ENCODE assay signal across 1 cellular context in the genomic region with DNA sequence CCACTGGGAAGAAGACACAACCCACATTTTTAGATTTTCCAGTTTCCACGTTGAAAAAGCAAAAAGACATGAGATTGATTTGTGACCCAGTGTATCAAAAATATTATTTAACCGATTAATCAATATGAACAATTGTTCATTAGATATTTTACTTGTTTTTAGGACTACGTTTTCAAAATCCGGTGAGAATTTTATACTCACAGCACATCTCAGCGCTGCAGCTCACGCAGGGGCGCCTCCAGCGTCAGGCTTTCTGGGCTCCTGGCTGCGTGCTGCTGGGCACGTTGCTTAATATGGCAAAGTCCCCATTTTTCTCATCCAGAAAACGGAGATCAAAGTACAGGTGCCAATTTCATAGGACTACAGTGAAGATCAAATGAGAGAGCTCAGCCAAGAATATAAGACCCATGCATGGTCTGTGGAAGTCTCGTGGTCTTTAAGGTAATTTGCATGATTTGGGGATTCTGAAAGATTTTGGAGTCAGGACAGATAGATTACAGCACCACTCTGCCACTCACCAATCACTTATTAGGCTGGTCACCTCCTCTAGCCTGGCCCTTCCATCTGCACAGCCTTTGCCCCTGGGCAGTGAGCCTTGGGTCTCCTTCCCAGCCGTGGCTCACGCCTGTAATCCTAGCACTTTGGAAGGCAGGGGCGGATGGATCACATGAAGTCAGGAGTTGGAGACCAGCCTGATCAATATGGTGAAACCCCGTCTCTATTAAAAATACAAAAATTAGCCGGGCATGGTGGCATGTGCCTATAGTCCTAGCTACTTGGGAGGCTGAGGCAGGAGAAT.
TF ChIP-seq lines count a peak whose summit lies in the region.

No MANE protein-coding gene starts in this region.

TF ChIP-seq in HepG2, 621 proteins besides CTCF, POLR2A, EP300 and RAD21 (continued from another document and continues in another):
- TF ChIP-seq, protein P1, sequence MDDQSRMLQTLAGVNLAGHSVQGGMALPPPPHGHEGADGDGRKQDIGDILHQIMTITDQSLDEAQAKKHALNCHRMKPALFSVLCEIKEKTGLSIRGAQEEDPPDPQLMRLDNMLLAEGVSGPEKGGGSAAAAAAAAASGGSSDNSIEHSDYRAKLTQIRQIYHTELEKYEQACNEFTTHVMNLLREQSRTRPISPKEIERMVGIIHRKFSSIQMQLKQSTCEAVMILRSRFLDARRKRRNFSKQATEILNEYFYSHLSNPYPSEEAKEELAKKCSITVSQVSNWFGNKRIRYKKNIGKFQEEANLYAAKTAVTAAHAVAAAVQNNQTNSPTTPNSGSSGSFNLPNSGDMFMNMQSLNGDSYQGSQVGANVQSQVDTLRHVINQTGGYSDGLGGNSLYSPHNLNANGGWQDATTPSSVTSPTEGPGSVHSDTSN (CRISPR knock-in tag; IDR thresholded peaks at IDR 0.05; ENCODE audit: borderline replicate concordance): no peak
- TF ChIP-seq, protein P2, sequence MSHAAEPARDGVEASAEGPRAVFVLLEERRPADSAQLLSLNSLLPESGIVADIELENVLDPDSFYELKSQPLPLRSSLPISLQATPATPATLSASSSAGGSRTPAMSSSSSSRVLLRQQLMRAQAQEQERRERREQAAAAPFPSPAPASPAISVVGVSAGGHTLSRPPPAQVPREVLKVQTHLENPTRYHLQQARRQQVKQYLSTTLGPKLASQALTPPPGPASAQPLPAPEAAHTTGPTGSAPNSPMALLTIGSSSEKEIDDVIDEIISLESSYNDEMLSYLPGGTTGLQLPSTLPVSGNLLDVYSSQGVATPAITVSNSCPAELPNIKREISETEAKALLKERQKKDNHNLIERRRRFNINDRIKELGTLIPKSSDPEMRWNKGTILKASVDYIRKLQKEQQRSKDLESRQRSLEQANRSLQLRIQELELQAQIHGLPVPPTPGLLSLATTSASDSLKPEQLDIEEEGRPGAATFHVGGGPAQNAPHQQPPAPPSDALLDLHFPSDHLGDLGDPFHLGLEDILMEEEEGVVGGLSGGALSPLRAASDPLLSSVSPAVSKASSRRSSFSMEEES (CRISPR knock-in tag; IDR thresholded peaks at IDR 0.05): no peak
- 0 out of 2 replicates have a peak, but pooled peaks have one; percentile 44 for TF ChIP-seq ARNT2 (CRISPR knock-in tag; IDR thresholded peaks at IDR 0.05; ENCODE audit: low read depth)
- TF ChIP-seq, protein P3, sequence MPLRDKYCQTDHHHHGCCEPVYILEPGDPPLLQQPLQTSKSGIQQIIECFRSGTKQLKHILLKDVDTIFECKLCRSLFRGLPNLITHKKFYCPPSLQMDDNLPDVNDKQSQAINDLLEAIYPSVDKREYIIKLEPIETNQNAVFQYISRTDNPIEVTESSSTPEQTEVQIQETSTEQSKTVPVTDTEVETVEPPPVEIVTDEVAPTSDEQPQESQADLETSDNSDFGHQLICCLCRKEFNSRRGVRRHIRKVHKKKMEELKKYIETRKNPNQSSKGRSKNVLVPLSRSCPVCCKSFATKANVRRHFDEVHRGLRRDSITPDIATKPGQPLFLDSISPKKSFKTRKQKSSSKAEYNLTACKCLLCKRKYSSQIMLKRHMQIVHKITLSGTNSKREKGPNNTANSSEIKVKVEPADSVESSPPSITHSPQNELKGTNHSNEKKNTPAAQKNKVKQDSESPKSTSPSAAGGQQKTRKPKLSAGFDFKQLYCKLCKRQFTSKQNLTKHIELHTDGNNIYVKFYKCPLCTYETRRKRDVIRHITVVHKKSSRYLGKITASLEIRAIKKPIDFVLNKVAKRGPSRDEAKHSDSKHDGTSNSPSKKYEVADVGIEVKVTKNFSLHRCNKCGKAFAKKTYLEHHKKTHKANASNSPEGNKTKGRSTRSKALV (CRISPR knock-in tag; IDR thresholded peaks at IDR 0.05): no peak
- 0 out of 3 replicates have a peak, but pooled peaks have one; percentile 19 for TF ChIP-seq MXI1 (IDR thresholded peaks at IDR 0.05; ENCODE audit: borderline replicate concordance, low read depth, low read length)
- no peak for TF ChIP-seq ZNF20 (CRISPR knock-in tag; IDR thresholded peaks at IDR 0.05)
- no peak for TF ChIP-seq ZNF10 (CRISPR knock-in tag; IDR thresholded peaks at IDR 0.05; ENCODE audit: borderline replicate concordance, low read depth)
- TF ChIP-seq SYNCRIP (IDR thresholded peaks at IDR 0.05; ENCODE audit: insufficient read depth, low read depth, low read length): no peak
- no peak for TF ChIP-seq SNAI1 (CRISPR knock-in tag; IDR thresholded peaks at IDR 0.05; ENCODE audit: borderline replicate concordance)
- TF ChIP-seq ZSCAN9 (CRISPR knock-in tag; IDR thresholded peaks at IDR 0.05; ENCODE audit: borderline replicate concordance): no peak
- TF ChIP-seq ESRRA (CRISPR knock-in tag; IDR thresholded peaks at IDR 0.05; ENCODE audit: low read depth): no peak
- TF ChIP-seq ZFP82 (CRISPR knock-in tag; IDR thresholded peaks at IDR 0.05; ENCODE audit: borderline replicate concordance): peak; percentile 47; the same call in 1 of the 2 replicates
- peak; percentile 67 for TF ChIP-seq ZNF292 (CRISPR knock-in tag; IDR thresholded peaks at IDR 0.05; ENCODE audit: borderline replicate concordance, low read depth)
- TF ChIP-seq, protein P4, sequence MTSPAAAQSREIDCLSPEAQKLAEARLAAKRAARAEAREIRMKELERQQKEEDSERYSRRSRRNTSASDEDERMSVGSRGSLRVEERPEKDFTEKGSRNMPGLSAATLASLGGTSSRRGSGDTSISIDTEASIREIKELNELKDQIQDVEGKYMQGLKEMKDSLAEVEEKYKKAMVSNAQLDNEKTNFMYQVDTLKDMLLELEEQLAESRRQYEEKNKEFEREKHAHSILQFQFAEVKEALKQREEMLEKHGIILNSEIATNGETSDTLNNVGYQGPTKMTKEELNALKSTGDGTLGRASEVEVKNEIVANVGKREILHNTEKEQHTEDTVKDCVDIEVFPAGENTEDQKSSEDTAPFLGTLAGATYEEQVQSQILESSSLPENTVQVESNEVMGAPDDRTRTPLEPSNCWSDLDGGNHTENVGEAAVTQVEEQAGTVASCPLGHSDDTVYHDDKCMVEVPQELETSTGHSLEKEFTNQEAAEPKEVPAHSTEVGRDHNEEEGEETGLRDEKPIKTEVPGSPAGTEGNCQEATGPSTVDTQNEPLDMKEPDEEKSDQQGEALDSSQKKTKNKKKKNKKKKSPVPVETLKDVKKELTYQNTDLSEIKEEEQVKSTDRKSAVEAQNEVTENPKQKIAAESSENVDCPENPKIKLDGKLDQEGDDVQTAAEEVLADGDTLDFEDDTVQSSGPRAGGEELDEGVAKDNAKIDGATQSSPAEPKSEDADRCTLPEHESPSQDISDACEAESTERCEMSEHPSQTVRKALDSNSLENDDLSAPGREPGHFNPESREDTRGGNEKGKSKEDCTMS (CRISPR knock-in tag; conservative IDR thresholded peaks at IDR 0.05): no peak
- peak; percentile 51; the same call in 1 of the 2 replicates for TF ChIP-seq CEBPB (IDR thresholded peaks at IDR 0.05; ENCODE audit: borderline replicate concordance, low read depth, low read length)
- no peak for TF ChIP-seq HMG20A (CRISPR knock-in tag; IDR thresholded peaks at IDR 0.05; ENCODE audit: borderline replicate concordance)
- no peak for TF ChIP-seq ZNF747 (CRISPR knock-in tag; IDR thresholded peaks at IDR 0.05; ENCODE audit: borderline replicate concordance)
- TF ChIP-seq, protein P5, sequence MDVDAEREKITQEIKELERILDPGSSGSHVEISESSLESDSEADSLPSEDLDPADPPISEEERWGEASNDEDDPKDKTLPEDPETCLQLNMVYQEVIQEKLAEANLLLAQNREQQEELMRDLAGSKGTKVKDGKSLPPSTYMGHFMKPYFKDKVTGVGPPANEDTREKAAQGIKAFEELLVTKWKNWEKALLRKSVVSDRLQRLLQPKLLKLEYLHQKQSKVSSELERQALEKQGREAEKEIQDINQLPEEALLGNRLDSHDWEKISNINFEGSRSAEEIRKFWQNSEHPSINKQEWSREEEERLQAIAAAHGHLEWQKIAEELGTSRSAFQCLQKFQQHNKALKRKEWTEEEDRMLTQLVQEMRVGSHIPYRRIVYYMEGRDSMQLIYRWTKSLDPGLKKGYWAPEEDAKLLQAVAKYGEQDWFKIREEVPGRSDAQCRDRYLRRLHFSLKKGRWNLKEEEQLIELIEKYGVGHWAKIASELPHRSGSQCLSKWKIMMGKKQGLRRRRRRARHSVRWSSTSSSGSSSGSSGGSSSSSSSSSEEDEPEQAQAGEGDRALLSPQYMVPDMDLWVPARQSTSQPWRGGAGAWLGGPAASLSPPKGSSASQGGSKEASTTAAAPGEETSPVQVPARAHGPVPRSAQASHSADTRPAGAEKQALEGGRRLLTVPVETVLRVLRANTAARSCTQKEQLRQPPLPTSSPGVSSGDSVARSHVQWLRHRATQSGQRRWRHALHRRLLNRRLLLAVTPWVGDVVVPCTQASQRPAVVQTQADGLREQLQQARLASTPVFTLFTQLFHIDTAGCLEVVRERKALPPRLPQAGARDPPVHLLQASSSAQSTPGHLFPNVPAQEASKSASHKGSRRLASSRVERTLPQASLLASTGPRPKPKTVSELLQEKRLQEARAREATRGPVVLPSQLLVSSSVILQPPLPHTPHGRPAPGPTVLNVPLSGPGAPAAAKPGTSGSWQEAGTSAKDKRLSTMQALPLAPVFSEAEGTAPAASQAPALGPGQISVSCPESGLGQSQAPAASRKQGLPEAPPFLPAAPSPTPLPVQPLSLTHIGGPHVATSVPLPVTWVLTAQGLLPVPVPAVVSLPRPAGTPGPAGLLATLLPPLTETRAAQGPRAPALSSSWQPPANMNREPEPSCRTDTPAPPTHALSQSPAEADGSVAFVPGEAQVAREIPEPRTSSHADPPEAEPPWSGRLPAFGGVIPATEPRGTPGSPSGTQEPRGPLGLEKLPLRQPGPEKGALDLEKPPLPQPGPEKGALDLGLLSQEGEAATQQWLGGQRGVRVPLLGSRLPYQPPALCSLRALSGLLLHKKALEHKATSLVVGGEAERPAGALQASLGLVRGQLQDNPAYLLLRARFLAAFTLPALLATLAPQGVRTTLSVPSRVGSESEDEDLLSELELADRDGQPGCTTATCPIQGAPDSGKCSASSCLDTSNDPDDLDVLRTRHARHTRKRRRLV (CRISPR knock-in tag; IDR thresholded peaks at IDR 0.05): no peak
- TF ChIP-seq ISL2 (CRISPR knock-in tag; IDR thresholded peaks at IDR 0.05): no peak
- TF ChIP-seq CHD4 (IDR thresholded peaks at IDR 0.05; ENCODE audit: borderline replicate concordance, low read length): no peak
- TF ChIP-seq PHF8 (CRISPR knock-in tag; IDR thresholded peaks at IDR 0.05): no peak
- TF ChIP-seq, protein P6, sequence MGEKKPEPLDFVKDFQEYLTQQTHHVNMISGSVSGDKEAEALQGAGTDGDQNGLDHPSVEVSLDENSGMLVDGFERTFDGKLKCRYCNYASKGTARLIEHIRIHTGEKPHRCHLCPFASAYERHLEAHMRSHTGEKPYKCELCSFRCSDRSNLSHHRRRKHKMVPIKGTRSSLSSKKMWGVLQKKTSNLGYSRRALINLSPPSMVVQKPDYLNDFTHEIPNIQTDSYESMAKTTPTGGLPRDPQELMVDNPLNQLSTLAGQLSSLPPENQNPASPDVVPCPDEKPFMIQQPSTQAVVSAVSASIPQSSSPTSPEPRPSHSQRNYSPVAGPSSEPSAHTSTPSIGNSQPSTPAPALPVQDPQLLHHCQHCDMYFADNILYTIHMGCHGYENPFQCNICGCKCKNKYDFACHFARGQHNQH (CRISPR knock-in tag; IDR thresholded peaks at IDR 0.05): peak; percentile 9
- TF ChIP-seq PHF21A (CRISPR knock-in tag; IDR thresholded peaks at IDR 0.05): peak; percentile 40; the same call in 1 of the 2 replicates
- TF ChIP-seq, protein P7, sequence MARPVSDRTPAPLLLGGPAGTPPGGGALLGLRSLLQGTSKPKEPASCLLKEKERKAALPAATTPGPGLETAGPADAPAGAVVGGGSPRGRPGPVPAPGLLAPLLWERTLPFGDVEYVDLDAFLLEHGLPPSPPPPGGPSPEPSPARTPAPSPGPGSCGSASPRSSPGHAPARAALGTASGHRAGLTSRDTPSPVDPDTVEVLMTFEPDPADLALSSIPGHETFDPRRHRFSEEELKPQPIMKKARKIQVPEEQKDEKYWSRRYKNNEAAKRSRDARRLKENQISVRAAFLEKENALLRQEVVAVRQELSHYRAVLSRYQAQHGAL (CRISPR knock-in tag; IDR thresholded peaks at IDR 0.05; ENCODE audit: not compliant biosample characterization): no peak
- 0 out of 2 replicates have a peak, but pooled peaks have one; percentile 51 for TF ChIP-seq ARID2 (CRISPR knock-in tag; IDR thresholded peaks at IDR 0.05; ENCODE audit: borderline replicate concordance)
- TF ChIP-seq, protein P8, sequence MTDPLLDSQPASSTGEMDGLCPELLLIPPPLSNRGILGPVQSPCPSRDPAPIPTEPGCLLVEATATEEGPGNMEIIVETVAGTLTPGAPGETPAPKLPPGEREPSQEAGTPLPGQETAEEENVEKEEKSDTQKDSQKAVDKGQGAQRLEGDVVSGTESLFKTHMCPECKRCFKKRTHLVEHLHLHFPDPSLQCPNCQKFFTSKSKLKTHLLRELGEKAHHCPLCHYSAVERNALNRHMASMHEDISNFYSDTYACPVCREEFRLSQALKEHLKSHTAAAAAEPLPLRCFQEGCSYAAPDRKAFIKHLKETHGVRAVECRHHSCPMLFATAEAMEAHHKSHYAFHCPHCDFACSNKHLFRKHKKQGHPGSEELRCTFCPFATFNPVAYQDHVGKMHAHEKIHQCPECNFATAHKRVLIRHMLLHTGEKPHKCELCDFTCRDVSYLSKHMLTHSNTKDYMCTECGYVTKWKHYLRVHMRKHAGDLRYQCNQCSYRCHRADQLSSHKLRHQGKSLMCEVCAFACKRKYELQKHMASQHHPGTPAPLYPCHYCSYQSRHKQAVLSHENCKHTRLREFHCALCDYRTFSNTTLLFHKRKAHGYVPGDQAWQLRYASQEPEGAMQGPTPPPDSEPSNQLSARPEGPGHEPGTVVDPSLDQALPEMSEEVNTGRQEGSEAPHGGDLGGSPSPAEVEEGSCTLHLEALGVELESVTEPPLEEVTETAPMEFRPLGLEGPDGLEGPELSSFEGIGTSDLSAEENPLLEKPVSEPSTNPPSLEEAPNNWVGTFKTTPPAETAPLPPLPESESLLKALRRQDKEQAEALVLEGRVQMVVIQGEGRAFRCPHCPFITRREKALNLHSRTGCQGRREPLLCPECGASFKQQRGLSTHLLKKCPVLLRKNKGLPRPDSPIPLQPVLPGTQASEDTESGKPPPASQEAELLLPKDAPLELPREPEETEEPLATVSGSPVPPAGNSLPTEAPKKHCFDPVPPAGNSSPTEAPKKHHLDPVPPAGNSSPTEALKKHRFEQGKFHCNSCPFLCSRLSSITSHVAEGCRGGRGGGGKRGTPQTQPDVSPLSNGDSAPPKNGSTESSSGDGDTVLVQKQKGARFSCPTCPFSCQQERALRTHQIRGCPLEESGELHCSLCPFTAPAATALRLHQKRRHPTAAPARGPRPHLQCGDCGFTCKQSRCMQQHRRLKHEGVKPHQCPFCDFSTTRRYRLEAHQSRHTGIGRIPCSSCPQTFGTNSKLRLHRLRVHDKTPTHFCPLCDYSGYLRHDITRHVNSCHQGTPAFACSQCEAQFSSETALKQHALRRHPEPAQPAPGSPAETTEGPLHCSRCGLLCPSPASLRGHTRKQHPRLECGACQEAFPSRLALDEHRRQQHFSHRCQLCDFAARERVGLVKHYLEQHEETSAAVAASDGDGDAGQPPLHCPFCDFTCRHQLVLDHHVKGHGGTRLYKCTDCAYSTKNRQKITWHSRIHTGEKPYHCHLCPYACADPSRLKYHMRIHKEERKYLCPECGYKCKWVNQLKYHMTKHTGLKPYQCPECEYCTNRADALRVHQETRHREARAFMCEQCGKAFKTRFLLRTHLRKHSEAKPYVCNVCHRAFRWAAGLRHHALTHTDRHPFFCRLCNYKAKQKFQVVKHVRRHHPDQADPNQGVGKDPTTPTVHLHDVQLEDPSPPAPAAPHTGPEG (CRISPR knock-in tag; IDR thresholded peaks at IDR 0.05): no peak
- TF ChIP-seq FOXM1 (CRISPR knock-in tag; IDR thresholded peaks at IDR 0.05): no peak
- no peak for TF ChIP-seq MEIS2 (CRISPR knock-in tag; IDR thresholded peaks at IDR 0.05)
- peak; percentile 43; the same call in 1 of the 2 replicates for TF ChIP-seq ZNF274 (CRISPR knock-in tag; IDR thresholded peaks at IDR 0.05)
- TF ChIP-seq TP53 (CRISPR knock-in tag; conservative IDR thresholded peaks at IDR 0.05): no peak
- TF ChIP-seq PHF5A (CRISPR knock-in tag; IDR thresholded peaks at IDR 0.05; ENCODE audit: low read depth, unreplicated experiment): no peak
